ENCODE assay signal across 1 cellular context in the genomic region with DNA sequence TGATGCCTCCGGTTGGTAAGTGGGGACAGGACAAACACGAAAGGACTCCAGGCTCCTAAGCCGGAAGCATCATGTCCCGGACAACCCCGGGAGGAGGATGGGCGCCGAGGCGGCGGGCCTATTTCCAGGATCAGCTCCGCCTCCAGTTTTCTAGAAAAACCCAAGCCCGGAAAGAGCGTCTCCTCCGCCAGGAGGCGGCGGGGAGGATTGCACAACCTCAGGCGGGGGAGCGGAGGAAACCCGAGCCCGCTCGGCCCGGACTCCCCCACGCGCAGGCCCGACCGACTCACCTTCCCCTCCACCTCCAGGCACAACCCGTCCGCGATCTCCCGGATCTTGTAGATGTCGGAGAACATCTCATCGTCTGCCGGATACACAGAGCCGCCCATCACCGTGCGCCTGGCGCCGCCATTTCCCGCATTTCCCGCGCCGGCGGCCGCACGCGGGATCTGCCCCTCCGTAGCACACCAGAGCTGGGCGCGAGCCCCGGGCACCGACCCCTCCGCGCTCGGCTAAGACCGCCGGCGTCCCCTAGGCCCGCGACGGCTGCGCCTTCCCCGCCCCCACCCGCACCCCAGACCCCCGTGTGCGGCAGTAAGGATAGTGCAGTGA.
TF ChIP-seq lines count a peak whose summit lies in the region.

No MANE protein-coding gene starts in this region.

TF ChIP-seq in WTC11, 78 proteins besides CTCF, POLR2A, EP300 and RAD21 (continued from another document):
- TF ChIP-seq ZNF671 (CRISPR knock-in tag; IDR thresholded peaks at IDR 0.05) (no peak), ZSCAN18 (CRISPR knock-in tag; IDR thresholded peaks at IDR 0.05) (no peak), ZNF416 (CRISPR knock-in tag; IDR thresholded peaks at IDR 0.05) (peak; percentile 80; the same call in 1 of the 2 replicates), SOX15 (CRISPR knock-in tag; IDR thresholded peaks at IDR 0.05) (no peak), E2F1 (CRISPR knock-in tag; IDR thresholded peaks at IDR 0.05) (no peak)
- TF ChIP-seq, protein P1, sequence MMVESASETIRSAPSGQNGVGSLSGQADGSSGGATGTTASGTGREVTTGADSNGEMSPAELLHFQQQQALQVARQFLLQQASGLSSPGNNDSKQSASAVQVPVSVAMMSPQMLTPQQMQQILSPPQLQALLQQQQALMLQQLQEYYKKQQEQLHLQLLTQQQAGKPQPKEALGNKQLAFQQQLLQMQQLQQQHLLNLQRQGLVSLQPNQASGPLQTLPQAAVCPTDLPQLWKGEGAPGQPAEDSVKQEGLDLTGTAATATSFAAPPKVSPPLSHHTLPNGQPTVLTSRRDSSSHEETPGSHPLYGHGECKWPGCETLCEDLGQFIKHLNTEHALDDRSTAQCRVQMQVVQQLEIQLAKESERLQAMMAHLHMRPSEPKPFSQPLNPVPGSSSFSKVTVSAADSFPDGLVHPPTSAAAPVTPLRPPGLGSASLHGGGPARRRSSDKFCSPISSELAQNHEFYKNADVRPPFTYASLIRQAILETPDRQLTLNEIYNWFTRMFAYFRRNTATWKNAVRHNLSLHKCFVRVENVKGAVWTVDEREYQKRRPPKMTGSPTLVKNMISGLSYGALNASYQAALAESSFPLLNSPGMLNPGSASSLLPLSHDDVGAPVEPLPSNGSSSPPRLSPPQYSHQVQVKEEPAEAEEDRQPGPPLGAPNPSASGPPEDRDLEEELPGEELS (CRISPR knock-in tag; IDR thresholded peaks at IDR 0.05): no peak
